In genomic region chr9:81293651-81294050, GRCh38 we compare ENCODE assay signal across 15 cellular contexts.
"Had no signal": no experiment of that assay in that cellular context is flagged by ENCODE, and none has a peak within 500 bp of the region (broad histone marks: within the 10 kb centered on the region; RNA-seq: fewer than 3 reads in every experiment).

No MANE protein-coding gene starts in this region.

- DNase-seq: islet precursor cell; left ventricle myocardium inferior; naive B cell; natural killer cell; nephron progenitor cell; occipital lobe; right lobe of liver; stimulated activated CD4-positive, alpha-beta T cell treated with anti-CD3 and anti-CD28 coated beads, Interleukin-12 subunit alpha, Interleukin-12 subunit beta, amount 100 ng/mL, for 4 hours; stimulated activated CD4-positive, alpha-beta T cell treated with anti-CD3 and anti-CD28 coated beads, Interleukin-15, amount 100 ng/mL, for 24 hours; stimulated activated CD4-positive, alpha-beta T cell treated with anti-CD3 and anti-CD28 coated beads, Interleukin-2, amount 100 ng/mL, for 24 hours; stimulated activated CD4-positive, alpha-beta T cell treated with anti-CD3 and anti-CD28 coated beads, Interleukin-4, amount 100 ng/mL, for 1 hour; stimulated activated naive B cell treated with anti-CD40 and anti-IgM and Interleukin-4, amounts not matched to agents 10 μg/mL and 1 μg/mL and 100 μg/mL, for 72 hours; stimulated activated naive CD8-positive, alpha-beta T cell treated with anti-CD3 and anti-CD28 coated beads, Interleukin-15, Interleukin-2, amounts not matched to agents 100 U/mL and 50 U/mL, for 24 hours; tibial artery; uterus had no signal

- ATAC-seq: natural killer cell; right lobe of liver; stimulated activated naive B cell treated with anti-CD40 and anti-IgM and Interleukin-4, amounts not matched to agents 10 μg/mL and 1 μg/mL and 100 μg/mL, for 72 hours; stimulated activated naive CD8-positive, alpha-beta T cell treated with anti-CD3 and anti-CD28 coated beads, Interleukin-15, Interleukin-2, amounts not matched to agents 100 U/mL and 50 U/mL, for 24 hours had no signal
